Comparison of ENCODE assay signal across 8 cellular contexts in the genomic region with DNA sequence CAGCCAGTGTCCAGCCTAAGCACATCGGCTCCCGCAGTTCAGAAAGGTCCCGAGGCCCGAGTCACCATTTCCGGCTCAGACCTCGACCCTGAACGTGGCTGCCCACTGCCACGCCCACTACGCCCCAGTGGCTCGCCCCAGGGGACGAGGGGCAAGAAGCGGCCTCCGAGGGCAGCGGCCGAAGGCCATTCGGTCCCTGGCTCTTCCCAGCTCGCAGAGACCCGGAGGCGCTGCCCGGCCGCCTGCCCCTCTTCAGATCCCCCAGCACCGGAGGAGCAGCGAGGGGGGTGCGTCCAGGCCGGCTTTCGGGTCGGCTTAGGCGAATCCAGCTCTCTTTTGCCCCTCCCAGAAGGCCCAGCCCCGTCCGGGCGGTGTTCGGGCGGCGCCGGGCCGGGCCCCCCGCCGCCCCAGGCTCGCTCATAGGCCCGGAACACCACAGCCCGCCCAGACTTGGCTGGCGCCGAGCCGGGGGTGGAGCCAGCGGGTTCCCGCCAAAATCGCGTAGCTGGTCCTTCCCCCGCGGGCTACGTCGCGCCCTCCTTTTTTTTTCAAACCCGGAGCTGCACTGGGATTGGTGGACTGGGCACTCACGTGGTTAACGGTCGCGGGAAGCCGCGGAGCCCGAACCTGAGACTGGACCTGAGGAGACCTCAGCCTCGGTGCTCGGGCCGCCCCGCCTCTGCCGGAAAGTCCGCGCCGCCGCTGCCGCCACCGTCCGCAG. TPM values are rescaled to one million over a fixed set of nuclear protein-coding genes. Genes with fewer than 3 reads are reported as not detected.
A peak's percentile ranks its signal among the peaks of the same experiment; 100 is the strongest.
DNase-seq lines count a peak whose midpoint lies in the region; ATAC-seq and TF ChIP-seq lines count a peak whose summit lies in the region.

A gene (plus strand): TSS at position 617 of the 721 bp plus-strand sequence. CDS start 264 bp downstream, outside the sequence.

- H3K4me3 ChIP-seq in GM06990 (replicated peaks; ENCODE audit: low read depth, low read length) (peak within 1 kb of the TSS; percentile 87), NB4 (ENCODE audit: low read depth, low read length) (peak within 1 kb of the TSS; percentile 99), gastroesophageal sphincter (peak within 1 kb of the TSS; percentile 68 to 88), neutrophil (ENCODE audit: low read depth in 1 of 2, low read length in 1 of 2) (peak within 1 kb of the TSS; percentile 70 to 93)

- ATAC-seq in HG02571 (IDR thresholded peaks at IDR 0.05; ENCODE audit: unreplicated experiment) (peak; percentile 81), gastroesophageal sphincter (peak; percentile 93)

- TF ChIP-seq EP300 in gastroesophageal sphincter (IDR thresholded peaks at IDR 0.05) = no peak

- TF ChIP-seq POLR2A in NB4 (IDR thresholded peaks at IDR 0.05; ENCODE audit: extremely low read depth, insufficient read length) (peak; percentile 37), gastroesophageal sphincter (IDR thresholded peaks at IDR 0.05) (peak; percentile 57 to 82)

- H3K27ac Mint-ChIP-seq in activated naive CD4-positive, alpha-beta T cell treated with anti-CD3 and anti-CD28 coated beads for 36 hours = peak within 1 kb of the TSS; percentile 77

- intact Hi-C loops in activated naive CD4-positive, alpha-beta T cell treated with anti-CD3 and anti-CD28 coated beads for 36 hours (cut with micrococcal nuclease) = loop anchor here (1.0 to 10.0 kb wide), 12 partner anchors 14 to 886 kb away; a partner anchor contains a TSS

- no peak for TF ChIP-seq CTCF in GM06990 (IDR thresholded peaks at IDR 0.05; ENCODE audit: insufficient read depth, low read length, poor library complexity, severe bottlenecking)
- TF ChIP-seq CTCF in NB4 (IDR thresholded peaks at IDR 0.05; ENCODE audit: low read depth, low read length) = no peak
- peak in 1 of 4 experiments; percentile 9 for TF ChIP-seq CTCF in gastroesophageal sphincter (IDR thresholded peaks at IDR 0.05)
- no peak for TF ChIP-seq CTCF in neutrophil (IDR thresholded peaks at IDR 0.05)
- no peak for TF ChIP-seq CTCF in subcutaneous adipose tissue (IDR thresholded peaks at IDR 0.05; ENCODE audit: low read depth)

- H3K27me3 Mint-ChIP-seq in activated naive CD4-positive, alpha-beta T cell treated with anti-CD3 and anti-CD28 coated beads for 36 hours (ENCODE audit: low read depth) = peaks cover 10% of the 10 kb centered on the region

- no peaks in the 10 kb centered on the region for H3K27me3 ChIP-seq in GM06990 (replicated peaks; ENCODE audit: control insufficient read depth, insufficient read depth, low read length)
- H3K27me3 ChIP-seq in gastroesophageal sphincter = no peaks in the 10 kb centered on the region
- peaks cover 10% of the 10 kb centered on the region for H3K27me3 ChIP-seq in neutrophil

- H3K4me3 Mint-ChIP-seq in activated naive CD4-positive, alpha-beta T cell treated with anti-CD3 and anti-CD28 coated beads for 36 hours = peak within 1 kb of the TSS; percentile 93

- WGBS in gastroesophageal sphincter (ENCODE audit: low coverage in 1 of 2), 2 donors = no CpG with 5 or more reads among the region's 73 CpGs

- H3K36me3 Mint-ChIP-seq in activated naive CD4-positive, alpha-beta T cell treated with anti-CD3 and anti-CD28 coated beads for 36 hours (ENCODE audit: low read depth) = peaks cover 38% of the 10 kb centered on the region

- H3K36me3 ChIP-seq in GM06990 (ENCODE audit: control insufficient read depth, insufficient read depth, low read length) (no peaks in the 10 kb centered on the region), gastroesophageal sphincter (no peaks in the 10 kb centered on the region), neutrophil (no peaks in the 10 kb centered on the region)

- H3K4me1 ChIP-seq in gastroesophageal sphincter = peaks cover 3 to 35% (median 22%) of the 10 kb centered on the region in 3 donors
- H3K4me1 ChIP-seq in neutrophil (ENCODE audit: control insufficient read depth in 1 of 2, insufficient read depth in 1 of 2, low read depth in 1 of 2, low read length in 1 of 2) = peaks cover 21 to 24% of the 10 kb centered on the region in 2 experiments

- H3K9me3 ChIP-seq in gastroesophageal sphincter (no peaks in the 10 kb centered on the region), neutrophil (no peaks in the 10 kb centered on the region)

- peaks cover 27% of the 10 kb centered on the region for H3K4me1 Mint-ChIP-seq in activated naive CD4-positive, alpha-beta T cell treated with anti-CD3 and anti-CD28 coated beads for 36 hours (ENCODE audit: low read depth)

- CTCF ChIA-PET in activated naive CD4-positive, alpha-beta T cell treated with anti-CD3 and anti-CD28 coated beads for 36 hours (lab: Charles Lee) = interaction anchor here (0.6 to 2.2 kb wide), 9 partner anchors 11 to 303 kb away, joined by 3 to 10 read pairs (median 4); no protein-coding TSS in a partner anchor

- H3K27ac ChIP-seq in gastroesophageal sphincter (peak within 1 kb of the TSS; percentile 94 to 99 (median 96)), neutrophil (peak within 1 kb of the TSS; percentile 52)

- DNase-seq in GM06990 (ENCODE audit: extremely low read depth, insufficient read length) = peak; percentile 100
- peak; percentile 99 for DNase-seq in NB4 (ENCODE audit: low read depth)
- DNase-seq in SK-N-DZ (ENCODE audit: low spot score) = peak; percentile 98
- peak; percentile 99 for DNase-seq in activated naive CD4-positive, alpha-beta T cell treated with anti-CD3 and anti-CD28 coated beads for 36 hours

- no peaks in the 10 kb centered on the region for H3K9me3 Mint-ChIP-seq in activated naive CD4-positive, alpha-beta T cell treated with anti-CD3 and anti-CD28 coated beads for 36 hours

RNA-seq across cellular contexts. Expression of the gene that starts here (rescaled TPM):
- polyA plus RNA-seq in SK-N-DZ (2014; cell fraction: cytosol; rRNA removed) = 86.8 and 89.8 TPM in 2 replicates
- 122 and 157 TPM in 2 replicates for polyA plus RNA-seq in SK-N-DZ (2014; cell fraction: nucleus; rRNA removed)
- 10 to 100 TPM; 41.8 to 46.6 TPM for total RNA-seq in activated naive CD4-positive, alpha-beta T cell treated with anti-CD3 and anti-CD28 coated beads for 36 hours
- total RNA-seq in gastroesophageal sphincter (10 to 100 TPM; 42.5 to 65.3 (median 51.3) TPM), subcutaneous adipose tissue (10 to 100 TPM in 3 of 4 donors, 1 to 10 TPM in 1; 8.0 to 13.8 (median 13.1) TPM)

Comparison
In these comparisons a context has a peak if more than half of its experiments do, and no peak if none do; other contexts are left out.
1. Peak in every context shown above with its lines: DNase-seq, ATAC-seq, H3K4me3 ChIP-seq and H3K27ac ChIP-seq.